12 cellular contexts compared by ENCODE assay signal in the genomic region with DNA sequence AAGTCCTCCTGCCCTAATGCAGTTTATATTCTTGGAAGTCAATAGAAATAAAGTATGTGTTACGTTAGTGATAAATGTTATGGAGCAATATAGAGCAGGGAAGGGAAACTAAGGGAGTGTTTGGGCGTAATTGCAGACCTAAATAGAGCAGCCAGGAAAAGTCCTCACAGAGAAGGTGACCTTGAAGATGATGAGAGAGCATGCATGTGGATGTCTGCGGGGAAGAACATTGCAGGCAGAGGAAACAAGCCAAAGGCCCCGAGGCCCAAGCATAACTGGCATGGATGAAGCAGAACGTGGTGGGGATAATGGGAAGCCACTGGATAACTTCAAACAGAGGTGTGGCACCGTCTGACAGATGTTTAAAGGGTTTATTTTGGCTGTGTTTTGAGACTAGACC.
"Had no signal": no experiment of that assay in that cellular context is flagged by ENCODE, and none has a peak within 500 bp of the region (broad histone marks: within the 10 kb centered on the region; RNA-seq: fewer than 3 reads in every experiment).

No MANE protein-coding gene starts in this region.

- H3K4me3 ChIP-seq: SJSA1, thoracic aorta had no signal

- H3K36me3 ChIP-seq: brain microvascular endothelial cell, thoracic aorta had no signal

- H3K27me3 ChIP-seq: brain microvascular endothelial cell, SJSA1 had no signal

- H3K27ac ChIP-seq: brain microvascular endothelial cell, SJSA1 had no signal

- H3K27ac Mint-ChIP-seq: activated CD4-positive, alpha-beta memory T cell treated with anti-CD3 and anti-CD28 coated beads, Interleukin-2, amount 10 ng/mL, durations not matched to agents 7 days and 5 days; activated T-helper 2 cell treated with anti-CD3 and anti-CD28 coated beads, Interferon-gamma antibody, Interleukin-2, Interleukin-4, amounts not matched to agents 10 μg/mL and 5 μg/mL and 100 μg/mL, durations not matched to agents 14 hours and 24 hours and 36 hours; stimulated activated naive CD8-positive, alpha-beta T cell treated with anti-CD3 and anti-CD28 coated beads, Interleukin-15, amount 100 ng/mL, for 72 hours had no signal

- H3K9me3 Mint-ChIP-seq: activated naive CD4-positive, alpha-beta T cell treated with anti-CD3 and anti-CD28 coated beads, Interleukin-2, amount 10 ng/mL, durations not matched to agents 7 days and 5 days; naive B cell; stimulated activated naive CD8-positive, alpha-beta T cell treated with anti-CD3 and anti-CD28 coated beads, Interleukin-15, amount 100 ng/mL, for 72 hours had no signal

- H3K9me3 ChIP-seq: SJSA1, thoracic aorta had no signal

- H3K36me3 Mint-ChIP-seq: naive B cell had no signal

- DNase-seq: activated CD4-positive, alpha-beta memory T cell treated with anti-CD3 and anti-CD28 coated beads, Interleukin-2, amount 10 ng/mL, durations not matched to agents 7 days and 5 days; activated naive CD4-positive, alpha-beta T cell treated with anti-CD3 and anti-CD28 coated beads, Interleukin-2, amount 10 ng/mL, durations not matched to agents 7 days and 5 days; brain microvascular endothelial cell; naive B cell; stimulated activated CD4-positive, alpha-beta T cell treated with anti-CD3 and anti-CD28 coated beads, Interleukin-4, amount 100 ng/mL, for 24 hours; stimulated activated naive CD8-positive, alpha-beta T cell treated with anti-CD3 and anti-CD28 coated beads, Interleukin-15, amount 100 ng/mL, for 72 hours; SW 1271; T-helper 9 cell had no signal

- FAIRE-seq: frontal cortex had no signal

- H3K4me3 Mint-ChIP-seq: activated CD4-positive, alpha-beta memory T cell treated with anti-CD3 and anti-CD28 coated beads, Interleukin-2, amount 10 ng/mL, durations not matched to agents 7 days and 5 days; activated naive CD4-positive, alpha-beta T cell treated with anti-CD3 and anti-CD28 coated beads, Interleukin-2, amount 10 ng/mL, durations not matched to agents 7 days and 5 days; naive B cell; stimulated activated naive CD8-positive, alpha-beta T cell treated with anti-CD3 and anti-CD28 coated beads, Interleukin-15, amount 100 ng/mL, for 72 hours had no signal

- H3K27me3 Mint-ChIP-seq: activated CD4-positive, alpha-beta memory T cell treated with anti-CD3 and anti-CD28 coated beads, Interleukin-2, amount 10 ng/mL, durations not matched to agents 7 days and 5 days; activated naive CD4-positive, alpha-beta T cell treated with anti-CD3 and anti-CD28 coated beads, Interleukin-2, amount 10 ng/mL, durations not matched to agents 7 days and 5 days; naive B cell; stimulated activated naive CD8-positive, alpha-beta T cell treated with anti-CD3 and anti-CD28 coated beads, Interleukin-15, amount 100 ng/mL, for 72 hours had no signal

- ATAC-seq: stimulated activated naive CD8-positive, alpha-beta T cell treated with anti-CD3 and anti-CD28 coated beads, Interleukin-15, amount 100 ng/mL, for 72 hours had no signal
